ENCODE assay signal across 1 cellular context in genomic region chr6:157997893-157998608, GRCh38.
TF ChIP-seq lines count a peak whose summit lies in the region.

No MANE protein-coding gene starts in this region.

TF ChIP-seq in GM23338, 12 proteins besides CTCF, POLR2A, EP300 and RAD21 (continued from another document):
- TF ChIP-seq CREB1 (CRISPR knock-in tag; IDR thresholded peaks at IDR 0.05; ENCODE audit: low read depth) = no peak
- no peak for TF ChIP-seq ZNF462 (CRISPR knock-in tag; IDR thresholded peaks at IDR 0.05)
- no peak for TF ChIP-seq POLR2AphosphoS5 (IDR thresholded peaks at IDR 0.05; ENCODE audit: low read depth)
- TF ChIP-seq ETS1 (IDR thresholded peaks at IDR 0.05) = no peak
- no peak for TF ChIP-seq REST (IDR thresholded peaks at IDR 0.05; ENCODE audit: unreplicated experiment)
- no peak for TF ChIP-seq EZH2phosphoT487 (IDR thresholded peaks at IDR 0.05; ENCODE audit: unreplicated experiment)
- TF ChIP-seq EZH2 (IDR thresholded peaks at IDR 0.05; ENCODE audit: low read depth, unreplicated experiment) = no peak
- TF ChIP-seq NANOG (IDR thresholded peaks at IDR 0.05; ENCODE audit: borderline replicate concordance) = no peak
TF ChIP-seq in GM23338: peak in this region for 0.
